In the genomic region with DNA sequence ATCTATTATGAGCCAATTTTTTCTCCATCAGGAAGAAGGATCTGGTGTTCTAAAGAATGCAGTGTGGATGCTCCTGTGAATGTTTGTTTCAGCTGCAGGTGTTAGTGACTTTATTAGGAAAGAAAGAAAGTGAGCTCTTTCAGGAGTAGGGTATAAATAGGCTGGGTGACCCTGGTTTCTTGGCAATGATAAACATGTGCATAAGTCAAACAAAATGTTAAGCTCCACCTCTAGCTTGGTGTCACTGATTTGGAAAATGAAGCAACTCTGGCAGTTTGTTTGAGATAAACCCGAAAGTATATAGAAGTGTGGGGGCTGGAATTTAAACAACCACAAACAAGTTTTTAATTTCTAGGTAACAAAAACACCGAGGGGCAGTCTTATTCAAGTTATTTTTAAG, we compare ENCODE assay signal across 22 cellular contexts.
"Had no signal": no experiment of that assay in that cellular context is flagged by ENCODE, and none has a peak within 500 bp of the region (broad histone marks: within the 10 kb centered on the region; RNA-seq: fewer than 3 reads in every experiment).

No MANE protein-coding gene starts in this region.

- H3K27me3 ChIP-seq: body of pancreas had no signal

- ATAC-seq: activated CD8-positive, alpha-beta memory T cell treated with anti-CD3 and anti-CD28 coated beads, Interleukin-2, amount 10 ng/mL, durations not matched to agents 7 days and 5 days; body of pancreas; PC-3 had no signal

- H3K27ac ChIP-seq: body of pancreas, KMS-11 had no signal

- H3K4me3 ChIP-seq: body of pancreas had no signal

- H3K4me2 ChIP-seq: KMS-11 had no signal

- H3K4me1 ChIP-seq: body of pancreas had no signal

- DNase-seq: activated B cell treated with CpG ODN at 0.5 μM for 24 hours; activated CD4-positive, alpha-beta T cell treated with anti-CD3 and anti-CD28 coated beads for 1 hour; activated CD4-positive, alpha-beta T cell treated with anti-CD3 and anti-CD28 coated beads, Interleukin-2, amount 10 ng/mL, durations not matched to agents 24 days and 14 days; activated CD4-positive, alpha-beta T cell treated with anti-CD3 and anti-CD28 coated beads, Interleukin-2, amount 50 U/mL, for 48 hours; activated CD8-positive, alpha-beta memory T cell treated with anti-CD3 and anti-CD28 coated beads, Interleukin-2, amount 10 ng/mL, durations not matched to agents 7 days and 5 days; activated effector memory CD4-positive, alpha-beta T cell treated with Interleukin-2 at 50 U/mL for 16 hours; activated naive CD4-positive, alpha-beta T cell; activated T-cell treated with anti-CD3 and anti-CD28 coated beads, Interleukin-2, amount 50 U/mL, for 24 hours; aorta; NCI-H1105; NCI-H1694 treated with DMSO at 0.1 percent for 48 hours; NCI-H2029 treated with DMSO at 0.1 percent for 48 hours; NCI-H345; NCI-H510A; PC-3; SIG-M5; T-helper 2 cell; T1000 had no signal

- H3K9me3 ChIP-seq: body of pancreas had no signal

- H3K9ac ChIP-seq: KMS-11 had no signal

- FAIRE-seq: RCC 7860, TTC549 had no signal
